In the genomic region with DNA sequence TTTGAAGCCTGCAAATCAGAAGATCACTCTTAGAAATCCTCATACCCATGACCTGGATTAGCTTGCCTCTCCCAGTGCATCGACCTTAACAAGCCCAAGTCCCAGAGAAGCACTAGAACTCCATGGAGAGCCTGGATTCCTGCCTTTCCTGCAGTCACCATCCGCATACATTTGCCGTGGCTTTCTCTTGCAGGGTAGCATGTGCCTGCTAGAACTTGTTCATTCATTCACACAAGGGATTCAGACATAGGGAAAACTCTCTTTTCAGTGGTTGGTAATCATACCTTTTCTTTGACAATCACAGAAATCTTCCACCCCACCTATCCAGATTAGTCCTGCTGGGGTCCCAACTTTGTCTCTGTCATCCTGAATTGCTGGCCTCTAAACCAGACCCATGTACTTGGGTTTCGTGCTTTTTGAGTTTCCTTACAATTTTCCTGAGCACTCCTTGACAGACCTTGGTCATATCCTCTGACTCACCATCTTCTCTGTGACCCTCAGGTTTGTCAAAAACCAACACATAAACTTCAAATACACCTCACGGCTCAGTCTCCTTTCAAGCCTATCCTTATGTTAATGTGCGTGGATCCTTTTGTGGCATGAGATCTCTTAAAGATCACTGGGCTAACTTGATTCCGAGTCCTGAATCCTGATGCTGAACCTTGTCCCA, we compare ENCODE assay signal across 2 cellular contexts.
TF ChIP-seq lines count a peak whose summit lies in the region.

No MANE protein-coding gene starts in this region.

TF ChIP-seq in IMR-90, 13 proteins besides CTCF, POLR2A, EP300 and RAD21:
- TF ChIP-seq, protein P1, sequence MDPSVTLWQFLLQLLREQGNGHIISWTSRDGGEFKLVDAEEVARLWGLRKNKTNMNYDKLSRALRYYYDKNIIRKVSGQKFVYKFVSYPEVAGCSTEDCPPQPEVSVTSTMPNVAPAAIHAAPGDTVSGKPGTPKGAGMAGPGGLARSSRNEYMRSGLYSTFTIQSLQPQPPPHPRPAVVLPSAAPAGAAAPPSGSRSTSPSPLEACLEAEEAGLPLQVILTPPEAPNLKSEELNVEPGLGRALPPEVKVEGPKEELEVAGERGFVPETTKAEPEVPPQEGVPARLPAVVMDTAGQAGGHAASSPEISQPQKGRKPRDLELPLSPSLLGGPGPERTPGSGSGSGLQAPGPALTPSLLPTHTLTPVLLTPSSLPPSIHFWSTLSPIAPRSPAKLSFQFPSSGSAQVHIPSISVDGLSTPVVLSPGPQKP (IDR thresholded peaks at IDR 0.05; ENCODE audit: borderline replicate concordance, low read depth, low read length), result no peak

TF ChIP-seq in SK-N-SH treated with all-trans-retinoic acid at 6 μM for 48 hours, 23 proteins besides CTCF, POLR2A, EP300 and RAD21 (continued from another document):
- TF ChIP-seq, protein P2, sequence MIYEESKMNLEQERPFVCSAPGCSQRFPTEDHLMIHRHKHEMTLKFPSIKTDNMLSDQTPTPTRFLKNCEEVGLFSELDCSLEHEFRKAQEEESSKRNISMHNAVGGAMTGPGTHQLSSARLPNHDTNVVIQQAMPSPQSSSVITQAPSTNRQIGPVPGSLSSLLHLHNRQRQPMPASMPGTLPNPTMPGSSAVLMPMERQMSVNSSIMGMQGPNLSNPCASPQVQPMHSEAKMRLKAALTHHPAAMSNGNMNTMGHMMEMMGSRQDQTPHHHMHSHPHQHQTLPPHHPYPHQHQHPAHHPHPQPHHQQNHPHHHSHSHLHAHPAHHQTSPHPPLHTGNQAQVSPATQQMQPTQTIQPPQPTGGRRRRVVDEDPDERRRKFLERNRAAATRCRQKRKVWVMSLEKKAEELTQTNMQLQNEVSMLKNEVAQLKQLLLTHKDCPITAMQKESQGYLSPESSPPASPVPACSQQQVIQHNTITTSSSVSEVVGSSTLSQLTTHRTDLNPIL (CRISPR knock-in tag; IDR thresholded peaks at IDR 0.05; ENCODE audit: low read depth), result no peak
- TF ChIP-seq, protein P3, sequence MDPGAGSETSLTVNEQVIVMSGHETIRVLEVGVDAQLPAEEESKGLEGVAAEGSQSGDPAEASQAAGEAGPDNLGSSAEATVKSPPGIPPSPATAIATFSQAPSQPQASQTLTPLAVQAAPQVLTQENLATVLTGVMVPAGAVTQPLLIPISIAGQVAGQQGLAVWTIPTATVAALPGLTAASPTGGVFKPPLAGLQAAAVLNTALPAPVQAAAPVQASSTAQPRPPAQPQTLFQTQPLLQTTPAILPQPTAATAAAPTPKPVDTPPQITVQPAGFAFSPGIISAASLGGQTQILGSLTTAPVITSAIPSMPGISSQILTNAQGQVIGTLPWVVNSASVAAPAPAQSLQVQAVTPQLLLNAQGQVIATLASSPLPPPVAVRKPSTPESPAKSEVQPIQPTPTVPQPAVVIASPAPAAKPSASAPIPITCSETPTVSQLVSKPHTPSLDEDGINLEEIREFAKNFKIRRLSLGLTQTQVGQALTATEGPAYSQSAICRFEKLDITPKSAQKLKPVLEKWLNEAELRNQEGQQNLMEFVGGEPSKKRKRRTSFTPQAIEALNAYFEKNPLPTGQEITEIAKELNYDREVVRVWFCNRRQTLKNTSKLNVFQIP (CRISPR knock-in tag; IDR thresholded peaks at IDR 0.05; ENCODE audit: borderline replicate concordance, low read depth), result no peak
- TF ChIP-seq GLIS3 (CRISPR knock-in tag; IDR thresholded peaks at IDR 0.05) (no peak), PPARA (CRISPR knock-in tag; IDR thresholded peaks at IDR 0.05; ENCODE audit: borderline replicate concordance) (no peak), RARB (CRISPR knock-in tag; IDR thresholded peaks at IDR 0.05) (no peak), TOX (CRISPR knock-in tag; IDR thresholded peaks at IDR 0.05; ENCODE audit: borderline replicate concordance) (no peak), ZFP30 (CRISPR knock-in tag; IDR thresholded peaks at IDR 0.05) (no peak), ZNF565 (CRISPR knock-in tag; conservative IDR thresholded peaks at IDR 0.05; ENCODE audit: low read depth) (no peak), OSR1 (CRISPR knock-in tag; IDR thresholded peaks at IDR 0.05) (no peak), ZC3H10 (CRISPR knock-in tag; IDR thresholded peaks at IDR 0.05) (no peak)
- TF ChIP-seq, protein P4, sequence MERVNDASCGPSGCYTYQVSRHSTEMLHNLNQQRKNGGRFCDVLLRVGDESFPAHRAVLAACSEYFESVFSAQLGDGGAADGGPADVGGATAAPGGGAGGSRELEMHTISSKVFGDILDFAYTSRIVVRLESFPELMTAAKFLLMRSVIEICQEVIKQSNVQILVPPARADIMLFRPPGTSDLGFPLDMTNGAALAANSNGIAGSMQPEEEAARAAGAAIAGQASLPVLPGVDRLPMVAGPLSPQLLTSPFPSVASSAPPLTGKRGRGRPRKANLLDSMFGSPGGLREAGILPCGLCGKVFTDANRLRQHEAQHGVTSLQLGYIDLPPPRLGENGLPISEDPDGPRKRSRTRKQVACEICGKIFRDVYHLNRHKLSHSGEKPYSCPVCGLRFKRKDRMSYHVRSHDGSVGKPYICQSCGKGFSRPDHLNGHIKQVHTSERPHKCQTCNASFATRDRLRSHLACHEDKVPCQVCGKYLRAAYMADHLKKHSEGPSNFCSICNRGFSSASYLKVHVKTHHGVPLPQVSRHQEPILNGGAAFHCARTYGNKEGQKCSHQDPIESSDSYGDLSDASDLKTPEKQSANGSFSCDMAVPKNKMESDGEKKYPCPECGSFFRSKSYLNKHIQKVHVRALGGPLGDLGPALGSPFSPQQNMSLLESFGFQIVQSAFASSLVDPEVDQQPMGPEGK (CRISPR knock-in tag; IDR thresholded peaks at IDR 0.05; ENCODE audit: borderline replicate concordance), result no peak
